Comparison of ENCODE assay signal across 22 cellular contexts in genomic region chr17:16019347-16019746, GRCh38.
"Had no signal": no experiment of that assay in that cellular context is flagged by ENCODE, and none has a peak within 500 bp of the region (broad histone marks: within the 10 kb centered on the region; RNA-seq: fewer than 3 reads in every experiment).

No MANE protein-coding gene starts in this region.

- H3K27ac ChIP-seq: coronary artery, esophagus muscularis mucosa, neural progenitor cell, thoracic aorta, vagina had no signal

- H3K4me1 ChIP-seq: neural progenitor cell, vagina had no signal

- H3K27ac Mint-ChIP-seq: activated naive CD8-positive, alpha-beta T cell treated with anti-CD3 and anti-CD28 coated beads, Interleukin-2, amount 10 ng/mL, durations not matched to agents 7 days and 5 days; activated T-helper 2 cell treated with anti-CD3 and anti-CD28 coated beads, Interferon-gamma antibody, Interleukin-2, Interleukin-4, amounts not matched to agents 10 μg/mL and 5 μg/mL and 100 μg/mL, durations not matched to agents 14 hours and 24 hours and 36 hours; neural progenitor cell; type B pancreatic cell; WTC11 had no signal

- H3K27me3 ChIP-seq: esophagus muscularis mucosa, neural progenitor cell, vagina had no signal

- H3K4me3 ChIP-seq: coronary artery, esophagus muscularis mucosa, lung, neural progenitor cell, thoracic aorta, vagina had no signal

- ATAC-seq: left colon; naive thymus-derived CD8-positive, alpha-beta T cell; WTC11 had no signal

- H3K4me2 ChIP-seq: neural progenitor cell had no signal

- DNase-seq: activated naive CD4-positive, alpha-beta T cell; activated naive CD8-positive, alpha-beta T cell treated with anti-CD3 and anti-CD28 coated beads, Interleukin-2, amount 10 ng/mL, durations not matched to agents 7 days and 5 days; activated T-cell treated with anti-CD3 and anti-CD28 coated beads, Interleukin-2, amount 50 U/mL, for 1 hour; amniotic stem cell; cerebellar nuclear complex; head of caudate nucleus; islet precursor cell; left colon; naive thymus-derived CD8-positive, alpha-beta T cell; retina; stimulated activated CD4-positive, alpha-beta T cell treated with anti-CD3 and anti-CD28 coated beads, Interleukin-4, amount 100 ng/mL, for 24 hours; stimulated activated naive CD4-positive, alpha-beta T cell treated with Interleukin-2 at 50 U/mL for 16 hours; T-helper 9 cell had no signal

- H3K9me3 Mint-ChIP-seq: activated naive CD8-positive, alpha-beta T cell treated with anti-CD3 and anti-CD28 coated beads, Interleukin-2, amount 10 ng/mL, durations not matched to agents 7 days and 5 days; activated T-helper 2 cell treated with anti-CD3 and anti-CD28 coated beads, Interferon-gamma antibody, Interleukin-2, Interleukin-4, amounts not matched to agents 10 μg/mL and 5 μg/mL and 100 μg/mL, durations not matched to agents 14 hours and 24 hours and 36 hours; naive thymus-derived CD8-positive, alpha-beta T cell; neural progenitor cell; type B pancreatic cell; WTC11 had no signal

- H3K4me1 Mint-ChIP-seq: neural progenitor cell, WTC11 had no signal

- H2AFZ ChIP-seq: neural progenitor cell had no signal

- H3K27me3 Mint-ChIP-seq: activated naive CD8-positive, alpha-beta T cell treated with anti-CD3 and anti-CD28 coated beads, Interleukin-2, amount 10 ng/mL, durations not matched to agents 7 days and 5 days; naive thymus-derived CD8-positive, alpha-beta T cell; type B pancreatic cell had no signal

- H3K4me3 Mint-ChIP-seq: activated naive CD8-positive, alpha-beta T cell treated with anti-CD3 and anti-CD28 coated beads, Interleukin-2, amount 10 ng/mL, durations not matched to agents 7 days and 5 days; naive thymus-derived CD8-positive, alpha-beta T cell; neural progenitor cell; type B pancreatic cell; WTC11 had no signal
